Comparison of ENCODE assay signal across 8 cellular contexts in the genomic region with DNA sequence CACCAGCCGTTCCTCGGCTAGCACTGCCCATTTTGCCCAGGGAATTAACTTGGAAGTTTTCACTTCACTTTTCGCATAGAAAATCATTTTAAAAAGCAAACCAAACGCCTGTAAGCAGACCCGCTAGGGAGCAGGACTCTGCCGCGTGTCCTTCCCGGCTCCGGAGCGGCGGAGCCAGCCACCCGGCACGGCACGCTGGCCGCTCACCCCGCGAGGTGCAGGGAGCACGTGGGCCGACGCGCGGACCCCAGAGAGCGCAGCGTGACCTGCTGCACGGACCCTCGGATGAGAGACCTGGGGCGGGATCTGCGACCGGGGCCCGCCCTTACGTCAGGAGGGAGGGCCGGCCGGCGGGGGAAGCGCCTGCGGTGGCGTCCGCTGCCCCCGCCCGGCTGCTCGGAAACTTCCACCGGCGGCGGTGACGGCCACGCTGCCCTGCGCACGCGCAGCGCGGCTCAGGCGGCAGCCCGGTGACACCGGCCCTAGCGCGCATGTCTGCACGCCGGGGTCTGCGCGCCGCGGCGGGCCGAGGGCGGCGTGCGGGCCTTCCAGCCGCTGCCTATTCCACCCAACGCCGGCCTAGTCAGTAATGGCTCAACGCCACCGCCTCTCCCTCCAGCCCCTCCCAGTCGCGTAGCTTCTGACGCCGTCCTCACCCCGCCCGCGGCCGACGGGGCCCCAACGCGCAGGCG. TPM values are rescaled to one million over a fixed set of nuclear protein-coding genes. Genes with fewer than 3 reads are reported as not detected.
DNase-seq lines count a peak whose midpoint lies in the region; ATAC-seq and TF ChIP-seq lines count a peak whose summit lies in the region.

No MANE protein-coding gene starts in this region.

- ATAC-seq in GM18499 (IDR thresholded peaks at IDR 0.05; ENCODE audit: insufficient read depth, unreplicated experiment), result peak; percentile 40
- ATAC-seq in HG02884 (IDR thresholded peaks at IDR 0.05; ENCODE audit: unreplicated experiment), result peak; percentile 55
- peak; percentile 84 for ATAC-seq in T-helper 17 cell

- WGBS in hepatocyte (ENCODE audit: low lambda C conversion rate, missing lambda C conversion rate), result under 1% methylated on average over 70 of the region's 84 CpGs

- H3K4me3 ChIP-seq in hepatocyte (peak overlapping the region; percentile 84), rectal smooth muscle tissue (ENCODE audit: low read length) (peak overlapping the region; percentile 80)

- H3K9ac ChIP-seq in rectal smooth muscle tissue (ENCODE audit: low read length), result peak overlapping the region; percentile 85

- H3K4me1 ChIP-seq in hepatocyte (ENCODE audit: insufficient read depth) (peaks cover 25% of the 10 kb centered on the region), rectal smooth muscle tissue (ENCODE audit: control insufficient read depth, insufficient read depth, low read length) (peaks cover 22% of the 10 kb centered on the region)

- H3K36me3 Mint-ChIP-seq in T-helper 17 cell (ENCODE audit: low read depth), result no peaks in the 10 kb centered on the region

- H3K4me3 Mint-ChIP-seq in T-helper 17 cell, result peak overlapping the region; percentile 88

- no peaks in the 10 kb centered on the region for H3K36me3 ChIP-seq in hepatocyte (replicated peaks; ENCODE audit: insufficient read depth, low read depth)
- H3K36me3 ChIP-seq in rectal smooth muscle tissue (ENCODE audit: control insufficient read depth, insufficient read depth, low read length), result no peaks in the 10 kb centered on the region

- peaks cover 32% of the 10 kb centered on the region for H4K20me1 ChIP-seq in hepatocyte (ENCODE audit: insufficient read depth, poor library complexity, severe bottlenecking)

- H3K27ac ChIP-seq in hepatocyte (peak overlapping the region; percentile 95), rectal smooth muscle tissue (ENCODE audit: low read depth, low read length) (peak overlapping the region; percentile 96)

- H3K27me3 ChIP-seq in hepatocyte (no peaks in the 10 kb centered on the region), rectal smooth muscle tissue (ENCODE audit: control insufficient read depth, insufficient read depth, low read length) (no peaks in the 10 kb centered on the region)

- no peaks in the 10 kb centered on the region for H3K27me3 Mint-ChIP-seq in T-helper 17 cell

- no peaks in the 10 kb centered on the region for H3K9me2 ChIP-seq in hepatocyte (replicated peaks; ENCODE audit: insufficient read depth)

- TF ChIP-seq CTCF in hepatocyte (IDR thresholded peaks at IDR 0.05; ENCODE audit: poor library complexity), result no peak

- peak overlapping the region; percentile 93 for H3K4me2 ChIP-seq in hepatocyte

- H2AFZ ChIP-seq in hepatocyte, result peak overlapping the region; percentile 96

- DNase-seq in NCI-H1694 (lab: John Stamatoyannopoulos, UW) (peak; percentile 95), T-helper 17 cell (peak in 1 of 3 donors; percentile 99), anterior cingulate cortex (lab: John Stamatoyannopoulos, UW) (peak; percentile 76 to 98 (median 94)), hepatocyte (ENCODE audit: low spot score) (peak; percentile 98), germinal center (ENCODE audit: low spot score) (no peak)

- peaks cover 27% of the 10 kb centered on the region for H3K4me1 Mint-ChIP-seq in T-helper 17 cell

- H3K27ac Mint-ChIP-seq in T-helper 17 cell, result peak overlapping the region; percentile 80

- H3K79me2 ChIP-seq in hepatocyte, result peaks cover 34% of the 10 kb centered on the region

- no peaks in the 10 kb centered on the region for H3K9me3 ChIP-seq in T-helper 17 cell (ENCODE audit: control insufficient read depth, low read length, poor library complexity, severe bottlenecking)
- H3K9me3 ChIP-seq in hepatocyte (ENCODE audit: low read depth), result no peaks in the 10 kb centered on the region

RNA-seq across cellular contexts. Expression of gene TENT4A, which starts 0.5 kb away (rescaled TPM):
- 10 to 100 TPM; 54.7 to 59.4 TPM for total RNA-seq in T-helper 17 cell
- total RNA-seq in hepatocyte, result 8.7 and 14.1 TPM in 2 replicates
- polyA plus RNA-seq in hepatocyte, result 6.8 and 7.3 TPM in 2 replicates
